In the genomic region with DNA sequence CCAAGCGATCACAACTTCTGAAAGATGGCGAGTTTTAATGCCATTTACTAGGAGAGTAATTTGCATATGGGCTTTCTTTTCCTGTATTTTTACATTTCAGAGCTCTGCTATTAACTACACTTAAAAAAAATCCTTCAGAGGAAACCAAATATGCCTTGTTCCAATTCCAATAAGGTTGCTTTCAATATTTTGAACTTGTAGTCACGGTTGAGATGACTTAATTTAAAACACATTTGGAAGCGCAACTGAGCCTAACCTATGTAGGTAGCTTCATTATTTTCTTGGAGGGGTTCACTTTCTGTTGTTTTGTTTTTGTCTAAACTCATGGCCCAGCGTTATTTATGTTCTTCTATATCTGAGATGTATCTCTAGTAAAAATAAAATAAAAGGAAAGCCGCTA, we compare ENCODE assay signal across 1 cellular context.
TF ChIP-seq lines count a peak whose summit lies in the region.

No MANE protein-coding gene starts in this region.

TF ChIP-seq in GM23338, 12 proteins besides CTCF, POLR2A, EP300 and RAD21 (continued from another document):
- TF ChIP-seq, protein P1, sequence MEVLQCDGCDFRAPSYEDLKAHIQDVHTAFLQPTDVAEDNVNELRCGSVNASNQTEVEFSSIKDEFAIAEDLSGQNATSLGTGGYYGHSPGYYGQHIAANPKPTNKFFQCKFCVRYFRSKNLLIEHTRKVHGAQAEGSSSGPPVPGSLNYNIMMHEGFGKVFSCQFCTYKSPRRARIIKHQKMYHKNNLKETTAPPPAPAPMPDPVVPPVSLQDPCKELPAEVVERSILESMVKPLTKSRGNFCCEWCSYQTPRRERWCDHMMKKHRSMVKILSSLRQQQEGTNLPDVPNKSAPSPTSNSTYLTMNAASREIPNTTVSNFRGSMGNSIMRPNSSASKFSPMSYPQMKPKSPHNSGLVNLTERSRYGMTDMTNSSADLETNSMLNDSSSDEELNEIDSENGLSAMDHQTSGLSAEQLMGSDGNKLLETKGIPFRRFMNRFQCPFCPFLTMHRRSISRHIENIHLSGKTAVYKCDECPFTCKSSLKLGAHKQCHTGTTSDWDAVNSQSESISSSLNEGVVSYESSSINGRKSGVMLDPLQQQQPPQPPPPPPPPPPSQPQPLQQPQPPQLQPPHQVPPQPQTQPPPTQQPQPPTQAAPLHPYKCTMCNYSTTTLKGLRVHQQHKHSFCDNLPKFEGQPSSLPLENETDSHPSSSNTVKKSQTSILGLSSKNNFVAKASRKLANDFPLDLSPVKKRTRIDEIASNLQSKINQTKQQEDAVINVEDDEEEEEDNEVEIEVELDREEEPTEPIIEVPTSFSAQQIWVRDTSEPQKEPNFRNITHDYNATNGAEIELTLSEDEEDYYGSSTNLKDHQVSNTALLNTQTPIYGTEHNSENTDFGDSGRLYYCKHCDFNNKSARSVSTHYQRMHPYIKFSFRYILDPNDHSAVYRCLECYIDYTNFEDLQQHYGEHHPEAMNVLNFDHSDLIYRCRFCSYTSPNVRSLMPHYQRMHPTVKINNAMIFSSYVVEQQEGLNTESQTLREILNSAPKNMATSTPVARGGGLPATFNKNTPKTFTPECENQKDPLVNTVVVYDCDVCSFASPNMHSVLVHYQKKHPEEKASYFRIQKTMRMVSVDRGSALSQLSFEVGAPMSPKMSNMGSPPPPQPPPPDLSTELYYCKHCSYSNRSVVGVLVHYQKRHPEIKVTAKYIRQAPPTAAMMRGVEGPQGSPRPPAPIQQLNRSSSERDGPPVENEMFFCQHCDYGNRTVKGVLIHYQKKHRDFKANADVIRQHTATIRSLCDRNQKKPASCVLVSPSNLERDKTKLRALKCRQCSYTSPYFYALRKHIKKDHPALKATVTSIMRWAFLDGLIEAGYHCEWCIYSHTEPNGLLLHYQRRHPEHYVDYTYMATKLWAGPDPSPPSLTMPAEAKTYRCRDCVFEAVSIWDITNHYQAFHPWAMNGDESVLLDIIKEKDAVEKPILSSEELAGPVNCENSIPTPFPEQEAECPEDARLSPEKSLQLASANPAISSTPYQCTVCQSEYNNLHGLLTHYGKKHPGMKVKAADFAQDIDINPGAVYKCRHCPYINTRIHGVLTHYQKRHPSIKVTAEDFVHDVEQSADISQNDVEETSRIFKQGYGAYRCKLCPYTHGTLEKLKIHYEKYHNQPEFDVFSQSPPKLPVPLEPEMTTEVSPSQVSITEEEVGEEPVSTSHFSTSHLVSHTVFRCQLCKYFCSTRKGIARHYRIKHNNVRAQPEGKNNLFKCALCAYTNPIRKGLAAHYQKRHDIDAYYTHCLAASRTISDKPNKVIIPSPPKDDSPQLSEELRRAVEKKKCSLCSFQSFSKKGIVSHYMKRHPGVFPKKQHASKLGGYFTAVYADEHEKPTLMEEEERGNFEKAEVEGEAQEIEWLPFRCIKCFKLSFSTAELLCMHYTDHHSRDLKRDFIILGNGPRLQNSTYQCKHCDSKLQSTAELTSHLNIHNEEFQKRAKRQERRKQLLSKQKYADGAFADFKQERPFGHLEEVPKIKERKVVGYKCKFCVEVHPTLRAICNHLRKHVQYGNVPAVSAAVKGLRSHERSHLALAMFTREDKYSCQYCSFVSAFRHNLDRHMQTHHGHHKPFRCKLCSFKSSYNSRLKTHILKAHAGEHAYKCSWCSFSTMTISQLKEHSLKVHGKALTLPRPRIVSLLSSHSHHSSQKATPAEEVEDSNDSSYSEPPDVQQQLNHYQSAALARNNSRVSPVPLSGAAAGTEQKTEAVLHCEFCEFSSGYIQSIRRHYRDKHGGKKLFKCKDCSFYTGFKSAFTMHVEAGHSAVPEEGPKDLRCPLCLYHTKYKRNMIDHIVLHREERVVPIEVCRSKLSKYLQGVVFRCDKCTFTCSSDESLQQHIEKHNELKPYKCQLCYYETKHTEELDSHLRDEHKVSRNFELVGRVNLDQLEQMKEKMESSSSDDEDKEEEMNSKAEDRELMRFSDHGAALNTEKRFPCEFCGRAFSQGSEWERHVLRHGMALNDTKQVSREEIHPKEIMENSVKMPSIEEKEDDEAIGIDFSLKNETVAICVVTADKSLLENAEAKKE (CRISPR knock-in tag; IDR thresholded peaks at IDR 0.05): no peak
- no peak for TF ChIP-seq CREB1 (CRISPR knock-in tag; IDR thresholded peaks at IDR 0.05; ENCODE audit: low read depth)
- no peak for TF ChIP-seq ZNF114 (CRISPR knock-in tag; IDR thresholded peaks at IDR 0.05)
- TF ChIP-seq JUNB (IDR thresholded peaks at IDR 0.05; ENCODE audit: unreplicated experiment): no peak
